8 cellular contexts compared by ENCODE assay signal in the genomic region with DNA sequence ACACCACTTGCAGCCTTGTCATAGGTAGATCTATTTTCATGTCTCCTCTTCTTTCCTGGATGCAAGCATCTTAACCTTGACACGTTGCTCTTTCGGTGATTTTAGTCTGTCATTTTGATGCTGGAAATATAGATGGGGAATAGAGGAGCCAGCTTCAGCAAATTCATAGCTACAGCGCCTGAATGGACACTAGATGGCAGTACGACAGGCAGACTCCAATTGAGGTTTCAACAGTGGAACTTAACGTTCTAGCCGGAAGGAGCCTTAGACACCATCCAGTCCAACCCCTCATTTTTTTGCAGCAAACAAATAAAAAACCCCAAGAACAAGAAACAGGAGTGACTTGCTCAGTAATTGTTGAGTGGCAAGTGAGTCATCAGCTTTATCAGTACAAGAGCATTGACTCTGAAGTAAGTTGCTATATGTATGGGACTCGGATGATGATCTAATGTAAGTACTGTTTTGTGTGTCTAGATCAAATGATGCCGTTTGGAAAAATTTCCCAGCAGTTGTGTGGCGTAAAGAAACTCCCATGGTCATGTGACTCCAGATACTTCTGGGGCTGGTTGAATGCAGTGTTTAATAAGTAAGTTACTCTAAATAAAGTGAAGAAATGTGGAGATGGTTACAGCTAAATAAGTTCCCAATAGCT. TPM values are rescaled to one million over a fixed set of nuclear protein-coding genes. Genes with fewer than 3 reads are reported as not detected.
DNase-seq lines count a peak whose midpoint lies in the region; ATAC-seq lines count a peak whose summit lies in the region.

No MANE protein-coding gene starts in this region.

- peaks cover 8 to 34% (median 27%) of the 10 kb centered on the region in 7 donors for H3K4me1 Mint-ChIP-seq in naive thymus-derived CD4-positive, alpha-beta T cell

- DNase-seq in DMS 273 (lab: John Stamatoyannopoulos, UW; ENCODE audit: unreplicated experiment) (peak; percentile 92), HS-27A (ENCODE audit: low read depth) (peak; percentile 84), NOMO-1 (lab: John Stamatoyannopoulos, UW; ENCODE audit: unreplicated experiment in 2 of 2) (peak; percentile 55 to 86), epithelial cell of prostate (ENCODE audit: low read depth, low spot score) (peak; percentile 98)
- DNase-seq in activated CD8-positive, alpha-beta memory T cell treated with anti-CD3 and anti-CD28 coated beads, Interleukin-2, amount 50 U/mL, for 24 hours (ENCODE audit: extremely low read depth) = peak; percentile 51
- peak in 8 of 9 donors; percentile 52 to 83 (median 76) for DNase-seq in naive thymus-derived CD4-positive, alpha-beta T cell
- peak; percentile 59 for DNase-seq in stimulated activated naive CD8-positive, alpha-beta T cell treated with anti-CD3 and anti-CD28 coated beads, Interleukin-15, Interleukin-2, amounts not matched to agents 100 U/mL and 50 U/mL, for 24 hours

- H3K27ac ChIP-seq in epithelial cell of prostate = peak overlapping the region; percentile 82
- peak overlapping the region; percentile 11 for H3K27ac ChIP-seq in naive thymus-derived CD4-positive, alpha-beta T cell (ENCODE audit: low read depth, low read length)

- POLR2A ChIA-PET in naive thymus-derived CD4-positive, alpha-beta T cell (lab: Charles Lee) = interaction anchor here (0.8 to 3.4 kb wide), 4 partner anchors 9 to 453 kb away, joined by 3 to 10 read pairs (median 4); a partner anchor contains a TSS

- no peaks in the 10 kb centered on the region for H3K9me3 ChIP-seq in naive thymus-derived CD4-positive, alpha-beta T cell (ENCODE audit: control insufficient read depth in 2 of 3, low read length in 3 of 3)

- intact Hi-C loops in naive thymus-derived CD4-positive, alpha-beta T cell (cut with micrococcal nuclease) = loop anchor here (1.0 to 5.0 kb wide), 15 partner anchors 8 to 1331 kb away; a partner anchor contains a TSS

- peak; percentile 79 for ATAC-seq in GM21367 (IDR thresholded peaks at IDR 0.05; ENCODE audit: unreplicated experiment)
- peak; percentile 99 for ATAC-seq in naive thymus-derived CD4-positive, alpha-beta T cell
- peak; percentile 98 for ATAC-seq in stimulated activated naive CD8-positive, alpha-beta T cell treated with anti-CD3 and anti-CD28 coated beads, Interleukin-15, Interleukin-2, amounts not matched to agents 100 U/mL and 50 U/mL, for 24 hours

- no peaks in the 10 kb centered on the region for H3K27me3 Mint-ChIP-seq in naive thymus-derived CD4-positive, alpha-beta T cell

- H3K36me3 Mint-ChIP-seq in naive thymus-derived CD4-positive, alpha-beta T cell = peaks cover 0 to 24% (median 11%) of the 10 kb centered on the region in 5 donors

- peaks cover 0 to 4% of the 10 kb centered on the region in 2 donors for H3K4me1 ChIP-seq in naive thymus-derived CD4-positive, alpha-beta T cell (ENCODE audit: control insufficient read depth in 2 of 2, insufficient read depth in 2 of 2, low read length in 2 of 2)

- no peak overlapping the region for H3K4me3 Mint-ChIP-seq in naive thymus-derived CD4-positive, alpha-beta T cell

- peak overlapping the region; percentile 15 for H3K4me3 ChIP-seq in naive thymus-derived CD4-positive, alpha-beta T cell (ENCODE audit: low read length)

- H3K36me3 ChIP-seq in naive thymus-derived CD4-positive, alpha-beta T cell (ENCODE audit: control insufficient read depth in 2 of 3, insufficient read depth in 3 of 3, low read length in 3 of 3) = peaks cover 3 to 18% (median 5%) of the 10 kb centered on the region in 3 experiments

- no peaks in the 10 kb centered on the region for H3K9me3 Mint-ChIP-seq in naive thymus-derived CD4-positive, alpha-beta T cell

- CTCF ChIA-PET in naive thymus-derived CD4-positive, alpha-beta T cell (lab: Charles Lee) = interaction anchor here (0.6 to 2.6 kb wide), 11 partner anchors 10 to 539 kb away, joined by 3 to 12 read pairs (median 5); a partner anchor contains a TSS

- H3K27me3 ChIP-seq in naive thymus-derived CD4-positive, alpha-beta T cell (ENCODE audit: control insufficient read depth in 2 of 2, insufficient read depth in 2 of 2, low read length in 2 of 2) = no peaks in the 10 kb centered on the region

- H3K27ac Mint-ChIP-seq in naive thymus-derived CD4-positive, alpha-beta T cell = no peak overlapping the region

RNA-seq across cellular contexts. Expression of a gene that starts 9.0 kb away (rescaled TPM):
- 10 to 100 TPM; 15.5 to 21.2 (median 16.7) TPM for total RNA-seq in naive thymus-derived CD4-positive, alpha-beta T cell
- polyA plus RNA-seq in naive thymus-derived CD4-positive, alpha-beta T cell = 10 to 100 TPM; 13.1 to 27.5 TPM

RNA-seq across cellular contexts. Expression of a gene that starts 9.1 kb away (rescaled TPM):
- total RNA-seq in naive thymus-derived CD4-positive, alpha-beta T cell = 10 to 100 TPM in 1 of 5 experiments, 1 to 10 TPM in 4; 3.7 to 10.1 (median 4.8) TPM
- 1 to 10 TPM; 3.0 to 5.3 TPM for polyA plus RNA-seq in naive thymus-derived CD4-positive, alpha-beta T cell

Comparison
In these comparisons a context has a peak if more than half of its experiments do, and no peak if none do; other contexts are left out.
1. Peak in every context shown above with its lines: DNase-seq, ATAC-seq, H3K4me3 ChIP-seq and H3K27ac ChIP-seq.